Comparison of ENCODE assay signal across 9 cellular contexts in genomic region chr1:75265792-75266191, GRCh38.
A peak's percentile ranks its signal among the peaks of the same experiment; 100 is the strongest.
DNase-seq lines count a peak whose midpoint lies in the region; ATAC-seq, FAIRE-seq and TF ChIP-seq lines count a peak whose summit lies in the region.
"Had no signal": no experiment of that assay in that cellular context is flagged by ENCODE, and none has a peak within 500 bp of the region (broad histone marks: within the 10 kb centered on the region; RNA-seq: fewer than 3 reads in every experiment).

No MANE protein-coding gene starts in this region.

- no peaks in the 10 kb centered on the region for H3K4me1 ChIP-seq in K562 (replicated peaks in 1 of 2; ENCODE audit: control insufficient read depth in 2 of 2, insufficient read depth in 2 of 2, low read length in 2 of 2)
- no peaks in the 10 kb centered on the region for H3K4me1 ChIP-seq in lower lobe of right lung
- H3K4me1 ChIP-seq in ovary (ENCODE audit: insufficient read depth), result no peaks in the 10 kb centered on the region

- H3K9me3 ChIP-seq in K562 (replicated peaks; ENCODE audit: control insufficient read depth, insufficient read depth, low read depth, low read length), result no peaks in the 10 kb centered on the region; the same call in 1 of the 2 replicates
- H3K9me3 ChIP-seq in lower lobe of right lung, result no peaks in the 10 kb centered on the region
- H3K9me3 ChIP-seq in ovary, result no peaks in the 10 kb centered on the region

- H3K4me3 ChIP-seq in K562, result no peak overlapping the region
- H3K4me3 ChIP-seq in lower lobe of right lung, result no peak overlapping the region
- H3K4me3 ChIP-seq in ovary, result no peak overlapping the region

- in situ Hi-C loops in K562 (cut with MboI), result no loop called here

- H3K9ac ChIP-seq in K562 (ENCODE audit: insufficient read depth in 1 of 2, low read depth in 2 of 2, low read length in 2 of 2), result no peak overlapping the region

- peak; percentile 85 for ATAC-seq in GM18519 (IDR thresholded peaks at IDR 0.05; ENCODE audit: low FRiP score, unreplicated experiment)
- ATAC-seq in HG03060 (IDR thresholded peaks at IDR 0.05; ENCODE audit: low read depth, unreplicated experiment), result peak; percentile 87
- peak; percentile 88 for ATAC-seq in K562
- ATAC-seq in lower lobe of right lung, result peak in 1 of 2 donors; percentile 61
- ATAC-seq in activated CD4-positive, CD25-positive, alpha-beta regulatory T cell treated with anti-CD3 and anti-CD28 coated beads, Interleukin-2, amount 50 U/mL, for 24 hours, result no peak

- intact Hi-C loops in K562 (cut with micrococcal nuclease) (loop anchor here (1.0 to 10.0 kb wide), 6 partner anchors 107 to 459 kb away; partner anchors contain the start of gene ACADM), lower lobe of right lung (cut with DNase I) (no loop called here), ovary (cut with DNase I) (loop anchor here in 1 of 4 donors (10.0 kb wide), 1 partner anchor 369 kb away; no protein-coding TSS in a partner anchor)

- no peak overlapping the region for H3K4me2 ChIP-seq in K562 (ENCODE audit: insufficient read depth, low read length)

- CTCF ChIA-PET in K562 (lab: Yijun Ruan, JAX; ENCODE audit: low intra/inter-chr PET ratio), result interaction anchor here (0.7 to 1.5 kb wide), 4 partner anchors 317 to 367 kb away, joined by 3 to 14 read pairs (median 4); no protein-coding TSS in a partner anchor

- H2AFZ ChIP-seq in K562 (ENCODE audit: low read depth, low read length), result no peak overlapping the region

- WGBS in K562 (ENCODE audit: insufficient coverage, low coverage, missing lambda C conversion rate), result 7% methylated on average over 5 of the region's 6 CpGs
- 5 to 10% (median 6%) methylated on average over 6 of the region's 6 CpGs for WGBS in ovary, 3 donors

- POLR2A ChIA-PET in K562 (lab: Yijun Ruan, JAX), result interaction anchor here (0.7 to 1.1 kb wide), 3 partner anchors 8 to 520 kb away, joined by 3 to 6 read pairs (median 4); partner anchors contain the start of gene RABGGTB

- no peak overlapping the region for H3K27ac ChIP-seq in K562 (ENCODE audit: extremely low read depth, low read depth, low read length)
- no peak overlapping the region for H3K27ac ChIP-seq in lower lobe of right lung
- no peak overlapping the region for H3K27ac ChIP-seq in ovary

- H3K36me3 ChIP-seq in K562 (ENCODE audit: control insufficient read depth, insufficient read depth, low read length) (no peaks in the 10 kb centered on the region), lower lobe of right lung (no peaks in the 10 kb centered on the region), ovary (no peaks in the 10 kb centered on the region)

- no peaks in the 10 kb centered on the region for H3K79me2 ChIP-seq in K562 (ENCODE audit: control insufficient read depth, insufficient read depth, low read length)

- H3K27me3 ChIP-seq in K562 (ENCODE audit: control insufficient read depth in 2 of 2, insufficient read depth in 2 of 2, low read length in 2 of 2), result no peaks in the 10 kb centered on the region
- no peaks in the 10 kb centered on the region for H3K27me3 ChIP-seq in lower lobe of right lung (ENCODE audit: low read depth)
- no peaks in the 10 kb centered on the region for H3K27me3 ChIP-seq in ovary

- FAIRE-seq in K562 (lab: Jason Lieb, UNC), result peak; percentile 87

- TF ChIP-seq POLR2A in K562 (conservative IDR thresholded peaks at IDR 0.05) (no peak), ovary (IDR thresholded peaks at IDR 0.05) (no peak)

- no peaks in the 10 kb centered on the region for H3K9me1 ChIP-seq in K562 (ENCODE audit: control insufficient read depth, insufficient read depth, low read length)

- DNase-seq in CD1c-positive myeloid dendritic cell (ENCODE audit: extremely low spot score), result peak; percentile 27
- DNase-seq in NCI-H2171 treated with DMSO at 0.1 percent for 48 hours (lab: John Stamatoyannopoulos, UW), result peak; percentile 53
- DNase-seq in K562 (ENCODE audit: extremely low read depth in 1 of 4, low spot score in 3 of 4), result peak; percentile 16 to 52 (median 22)
- DNase-seq in lower lobe of right lung, result no peak
- no peak for DNase-seq in ovary
- DNase-seq: T-cell had no signal

- TF ChIP-seq EP300 in K562 (IDR thresholded peaks at IDR 0.05; ENCODE audit: low read length), result no peak
- TF ChIP-seq EP300 in ovary (IDR thresholded peaks at IDR 0.05), result no peak

- TF ChIP-seq RAD21 in K562 (CRISPR knock-in tag; conservative IDR thresholded peaks at IDR 0.05 in 1 of 2, IDR thresholded peaks at IDR 0.05 in 1 of 2), result peak; percentile 86 to 91

- H4K20me1 ChIP-seq in K562 (replicated peaks; ENCODE audit: control insufficient read depth, insufficient read depth, low read length), result no peaks in the 10 kb centered on the region

- no TSS peak for BruUV-seq in K562 (replicated peaks; lab: Mats Ljungman, UMichigan)

- TF ChIP-seq CTCF in K562 (IDR thresholded peaks at IDR 0.05 in 2 of 3, conservative IDR thresholded peaks at IDR 0.05 in 1 of 3; ENCODE audit: insufficient read depth in 2 of 3, low read depth in 1 of 3, low read length in 3 of 3), result peak; percentile 57 to 72 (median 67); a peak in 5 of 6 replicates
- peak; percentile 54 for TF ChIP-seq CTCF in lower lobe of right lung (IDR thresholded peaks at IDR 0.05)
- TF ChIP-seq CTCF in ovary (IDR thresholded peaks at IDR 0.05), result peak in 1 of 3 donors; percentile 29

TF ChIP-seq in K562, 482 proteins besides CTCF, POLR2A, EP300 and RAD21:
- TF ChIP-seq DEAF1 (CRISPR knock-in tag; IDR thresholded peaks at IDR 0.05) (peak; percentile 71), FOXK1 (CRISPR knock-in tag; IDR thresholded peaks at IDR 0.05; ENCODE audit: borderline replicate concordance) (no peak), RNF219 (CRISPR knock-in tag; IDR thresholded peaks at IDR 0.05) (no peak), ZNF347 (CRISPR knock-in tag; IDR thresholded peaks at IDR 0.05; ENCODE audit: low read depth) (no peak), SMC3 (conservative IDR thresholded peaks at IDR 0.05; ENCODE audit: insufficient read depth, low read depth, low read length) (peak; percentile 48), E2F6 (IDR thresholded peaks at IDR 0.05; ENCODE audit: borderline replicate concordance in 1 of 2, extremely low read depth in 1 of 2, insufficient read depth in 1 of 2, insufficient read length in 1 of 2, low read depth in 1 of 2, low read length in 1 of 2, poor library complexity in 1 of 2, severe bottlenecking in 1 of 2) (no peak), ZNF75A (CRISPR knock-in tag; IDR thresholded peaks at IDR 0.05) (no peak), FOXM1 (IDR thresholded peaks at IDR 0.05; ENCODE audit: low read depth) (0 out of 2 replicates have a peak, but pooled peaks have one; percentile 13), FOXM1 (CRISPR knock-in tag; IDR thresholded peaks at IDR 0.05; ENCODE audit: low read depth) (no peak)

Comparison
In these comparisons a context has a peak if more than half of its experiments do, and no peak if none do; other contexts are left out.
1. DNase-seq: peak in CD1c-positive myeloid dendritic cell (single experiment), NCI-H2171 treated with DMSO at 0.1 percent for 48 hours (single experiment) and K562 (4 of 4); none in lower lobe of right lung (single experiment) and ovary (0 of 5).
2. ATAC-seq: peak in GM18519 (single experiment), HG03060 (single experiment) and K562 (single experiment); none in activated CD4-positive, CD25-positive, alpha-beta regulatory T cell treated with anti-CD3 and anti-CD28 coated beads, Interleukin-2, amount 50 U/mL, for 24 hours (0 of 2).